17 cellular contexts compared by ENCODE assay signal in genomic region chr4:177285953-177286352, GRCh38. TPM values are rescaled to one million over a fixed set of nuclear protein-coding genes. Genes with fewer than 3 reads are reported as not detected.
DNase-seq lines count a peak whose midpoint lies in the region; ATAC-seq and TF ChIP-seq lines count a peak whose summit lies in the region.
"Had no signal": no experiment of that assay in that cellular context is flagged by ENCODE, and none has a peak within 500 bp of the region (broad histone marks: within the 10 kb centered on the region; RNA-seq: fewer than 3 reads in every experiment).

No MANE protein-coding gene starts in this region.

- peak; percentile 4 for DNase-seq in SIG-M5 (lab: John Stamatoyannopoulos, UW)
- DNase-seq in SIG-M5 treated with dmso at 0.1 percent for 504 hours (lab: John Stamatoyannopoulos, UW; ENCODE audit: unreplicated experiment), result no peak
- peak; percentile 62 for DNase-seq in Right ventricle myocardium inferior (ENCODE audit: missing footprints)
- DNase-seq in Right ventricle myocardium superior, result no peak
- peak; percentile 58 for DNase-seq in Jurkat, Clone E6-1 (ENCODE audit: low read depth, low spot score)
- peak; percentile 43 for DNase-seq in MV-4-11 (lab: John Stamatoyannopoulos, UW)
- DNase-seq in OCI-M1 (lab: John Stamatoyannopoulos, UW), result no peak
- DNase-seq in RWPE1 (ENCODE audit: low spot score), result no peak
- DNase-seq: C1 segment of cervical spinal cord; Calu3; CD4-positive, alpha-beta memory T cell; COR-L47; DMS53; DMS79 treated with DMSO at 0.1 percent for 48 hours; GOT3; HFFc6 had no signal

- CTCF ChIA-PET in RWPE1 (lab: Yijun Ruan, JAX), result no interaction called here

- ATAC-seq in Right ventricle myocardium inferior (no peak), Right ventricle myocardium superior (ENCODE audit: poor library complexity) (no peak)

- H3K27ac ChIP-seq in RWPE1, result no peak overlapping the region

- POLR2A ChIA-PET in RWPE1 (lab: Yijun Ruan, JAX; ENCODE audit: low non-redundant PET), result no interaction called here

- H3K4me3 ChIP-seq in Jurkat, Clone E6-1 (ENCODE audit: low read length), result no peak overlapping the region
- H3K4me3 ChIP-seq: HAP-1 had no signal

- intact Hi-C loops in Right ventricle myocardium inferior (cut with DNase I) (no loop called here), Right ventricle myocardium superior (cut with DNase I) (no loop called here)

- TF ChIP-seq CTCF in RWPE1 (conservative IDR thresholded peaks at IDR 0.05; ENCODE audit: low read depth), result no peak

RNA-seq across cellular contexts. Expression of gene NEIL3, which starts 23.7 kb away (rescaled TPM):
- 0.16 TPM for total RNA-seq in Right ventricle myocardium inferior
- not detected for total RNA-seq in Right ventricle myocardium superior
- polyA plus RNA-seq in Jurkat, Clone E6-1 (2012; ENCODE audit: insufficient read depth, insufficient read length), result 37.2 TPM

Comparison
In these comparisons a context has a peak if more than half of its experiments do, and no peak if none do; other contexts are left out.
1. DNase-seq: peak in SIG-M5 (single experiment), Right ventricle myocardium inferior (single experiment), Jurkat, Clone E6-1 (single experiment) and MV-4-11 (single experiment); none in SIG-M5 treated with dmso at 0.1 percent for 504 hours (single experiment), Right ventricle myocardium superior (single experiment), OCI-M1 (single experiment) and RWPE1 (single experiment).